21 cellular contexts compared by ENCODE assay signal in genomic region chr4:42706086-42706485, GRCh38. TPM values are rescaled to one million over a fixed set of nuclear protein-coding genes. Genes with fewer than 3 reads are reported as not detected.
DNase-seq lines count a peak whose midpoint lies in the region; ATAC-seq, FAIRE-seq and TF ChIP-seq lines count a peak whose summit lies in the region.
"Had no signal": no experiment of that assay in that cellular context is flagged by ENCODE, and none has a peak within 500 bp of the region (broad histone marks: within the 10 kb centered on the region; RNA-seq: fewer than 3 reads in every experiment).

No MANE protein-coding gene starts in this region.

- CTCF ChIA-PET in HepG2 (lab: Yijun Ruan, JAX; ENCODE audit: low intra/inter-chr PET ratio, low total read pairs): no interaction called here
- CTCF ChIA-PET in K562 (lab: Yijun Ruan, JAX; ENCODE audit: low intra/inter-chr PET ratio): no interaction called here

- H3K4me3 Mint-ChIP-seq in neural progenitor cell: no peak overlapping the region
- H3K4me3 Mint-ChIP-seq: B cell; CD4-positive, CD25-positive, alpha-beta regulatory T cell; CD8-positive, alpha-beta T cell had no signal

- 2% methylated on average over 4 of the region's 4 CpGs for WGBS in HepG2 (ENCODE audit: low lambda C conversion rate)
- WGBS in right lobe of liver (ENCODE audit: insufficient coverage, low coverage, low lambda C conversion rate, missing lambda C conversion rate): 53% methylated on average over 4 of the region's 4 CpGs
- 4% methylated on average over 4 of the region's 4 CpGs for WGBS in K562 (ENCODE audit: insufficient coverage, low coverage, missing lambda C conversion rate)

- peaks cover 2% of the 10 kb centered on the region for H3K27me3 Mint-ChIP-seq in neural progenitor cell (ENCODE audit: insufficient read depth, low read depth)

- H3K27me3 ChIP-seq in HepG2 (ENCODE audit: control insufficient read depth in 1 of 2, insufficient read depth in 2 of 2, low read length in 2 of 2) (no peaks in the 10 kb centered on the region), right lobe of liver (no peaks in the 10 kb centered on the region), K562 (ENCODE audit: control insufficient read depth in 2 of 2, insufficient read depth in 2 of 2, low read length in 2 of 2) (no peaks in the 10 kb centered on the region), neural progenitor cell (no peaks in the 10 kb centered on the region)
- H3K27me3 ChIP-seq: BLaER1 had no signal

- TF ChIP-seq CTCF in HepG2 (CRISPR knock-in tag; IDR thresholded peaks at IDR 0.05) (no peak), right lobe of liver (IDR thresholded peaks at IDR 0.05) (no peak), K562 (IDR thresholded peaks at IDR 0.05 in 2 of 3, conservative IDR thresholded peaks at IDR 0.05 in 1 of 3; ENCODE audit: insufficient read depth in 2 of 3, low read depth in 1 of 3, low read length in 3 of 3) (no peak), neural progenitor cell (IDR thresholded peaks at IDR 0.05) (no peak)

- H3K79me2 ChIP-seq in HepG2 (ENCODE audit: insufficient read depth, low read length) (no peaks in the 10 kb centered on the region), K562 (ENCODE audit: control insufficient read depth, insufficient read depth, low read length) (no peaks in the 10 kb centered on the region), neural progenitor cell (ENCODE audit: low read depth) (no peaks in the 10 kb centered on the region)

- DNase-seq in HepG2 (ENCODE audit: low spot score) (no peak), right lobe of liver (no peak), K562 (ENCODE audit: extremely low read depth in 1 of 4, low spot score in 3 of 4) (no peak), neural progenitor cell (ENCODE audit: low spot score) (no peak), SW 1271 (lab: John Stamatoyannopoulos, UW) (no peak), SKM-1 treated with dmso at 0.1 percent for 144 hours (lab: John Stamatoyannopoulos, UW; ENCODE audit: unreplicated experiment) (no peak)
- DNase-seq: Caco-2; CD4-positive, CD25-positive, alpha-beta regulatory T cell; CD8-positive, alpha-beta T cell; DMS153; DND-41; GOT3; H7; HCEC 1CT had no signal

- TF ChIP-seq RAD21 in HepG2 (CRISPR knock-in tag; IDR thresholded peaks at IDR 0.05) (no peak), K562 (CRISPR knock-in tag; conservative IDR thresholded peaks at IDR 0.05 in 1 of 2, IDR thresholded peaks at IDR 0.05 in 1 of 2) (no peak)

- H2AFZ ChIP-seq in HepG2 (ENCODE audit: low read length) (no peak overlapping the region), K562 (ENCODE audit: low read depth, low read length) (no peak overlapping the region), neural progenitor cell (replicated peaks) (peak overlapping the region; percentile 9)

- no peak for FAIRE-seq in HepG2 (lab: Jason Lieb, UNC)
- no peak for FAIRE-seq in K562 (lab: Jason Lieb, UNC)
- FAIRE-seq: A204.1, G401.6, GM12892 had no signal

- H3F3A ChIP-seq in neural progenitor cell (ENCODE audit: low read depth): no peaks in the 10 kb centered on the region

- no peaks in the 10 kb centered on the region for H3K9me3 ChIP-seq in HepG2 (ENCODE audit: low read length)
- no peaks in the 10 kb centered on the region for H3K9me3 ChIP-seq in right lobe of liver
- H3K9me3 ChIP-seq in K562 (replicated peaks; ENCODE audit: control insufficient read depth, insufficient read depth, low read depth, low read length): no peaks in the 10 kb centered on the region
- H3K9me3 ChIP-seq in neural progenitor cell (ENCODE audit: low read depth): no peaks in the 10 kb centered on the region
- H3K9me3 ChIP-seq: Caco-2 had no signal

- TF ChIP-seq EP300 in HepG2 (IDR thresholded peaks at IDR 0.05; ENCODE audit: low read depth in 2 of 2, low read length in 2 of 2) (no peak), HepG2 (CRISPR knock-in tag; IDR thresholded peaks at IDR 0.05; ENCODE audit: borderline replicate concordance) (no peak), K562 (IDR thresholded peaks at IDR 0.05; ENCODE audit: low read length) (no peak)

- no peak overlapping the region for H3K27ac Mint-ChIP-seq in neural progenitor cell
- H3K27ac Mint-ChIP-seq: B cell; CD4-positive, CD25-positive, alpha-beta regulatory T cell; CD8-positive, alpha-beta T cell had no signal

- H3K36me3 Mint-ChIP-seq in neural progenitor cell: no peaks in the 10 kb centered on the region
- H3K36me3 Mint-ChIP-seq: CD4-positive, CD25-positive, alpha-beta regulatory T cell; CD8-positive, alpha-beta T cell had no signal

- ATAC-seq in HepG2: no peak
- ATAC-seq in right lobe of liver: no peak
- no peak for ATAC-seq in K562
- ATAC-seq: CD8-positive, alpha-beta T cell had no signal

- no peaks in the 10 kb centered on the region for H3K36me3 ChIP-seq in HepG2 (replicated peaks in 1 of 2; ENCODE audit: control insufficient read depth in 1 of 2, insufficient read depth in 2 of 2, low read length in 2 of 2)
- no peaks in the 10 kb centered on the region for H3K36me3 ChIP-seq in right lobe of liver
- H3K36me3 ChIP-seq in K562 (ENCODE audit: control insufficient read depth, insufficient read depth, low read length): no peaks in the 10 kb centered on the region
- H3K36me3 ChIP-seq in neural progenitor cell: no peaks in the 10 kb centered on the region
- H3K36me3 ChIP-seq: BLaER1 had no signal

- H3K27ac ChIP-seq in HepG2 (ENCODE audit: extremely low read length, insufficient read depth, low read length): no peak overlapping the region
- H3K27ac ChIP-seq in right lobe of liver: no peak overlapping the region
- no peak overlapping the region for H3K27ac ChIP-seq in K562 (ENCODE audit: extremely low read depth, low read depth, low read length)
- H3K27ac ChIP-seq in neural progenitor cell: no peak overlapping the region
- H3K27ac ChIP-seq: 22Rv1, BLaER1, C4-2B had no signal

- BruUV-seq in HepG2 (replicated peaks; lab: Mats Ljungman, UMichigan) (no TSS peak), K562 (replicated peaks; lab: Mats Ljungman, UMichigan) (no TSS peak)

- H3K4me2 ChIP-seq in HepG2 (ENCODE audit: low read depth, low read length) (no peak overlapping the region), K562 (ENCODE audit: insufficient read depth, low read length) (no peak overlapping the region), neural progenitor cell (no peak overlapping the region)
- H3K4me2 ChIP-seq: BLaER1 had no signal

- H3K4me1 Mint-ChIP-seq in neural progenitor cell: peaks cover 13% of the 10 kb centered on the region
- H3K4me1 Mint-ChIP-seq: B cell had no signal

- in situ Hi-C loops in HepG2 (cut with HindIII; ENCODE audit: extremely low pct_ligation_motif_present, low pct_unique_long_range_greater_than_20kb) (no loop called here), K562 (cut with MboI) (no loop called here)

- no peaks in the 10 kb centered on the region for H4K20me1 ChIP-seq in HepG2 (ENCODE audit: insufficient read depth, low read length)
- no peaks in the 10 kb centered on the region for H4K20me1 ChIP-seq in K562 (replicated peaks; ENCODE audit: control insufficient read depth, insufficient read depth, low read length)
- H4K20me1 ChIP-seq in neural progenitor cell (ENCODE audit: low read depth): no peaks in the 10 kb centered on the region
- H4K20me1 ChIP-seq: BLaER1 had no signal

- H3K9me3 Mint-ChIP-seq in neural progenitor cell: peaks cover 4% of the 10 kb centered on the region
- H3K9me3 Mint-ChIP-seq: CD8-positive, alpha-beta T cell had no signal

- H3K4me1 ChIP-seq in HepG2 (ENCODE audit: insufficient read depth, low read length): no peaks in the 10 kb centered on the region
- H3K4me1 ChIP-seq in right lobe of liver: no peaks in the 10 kb centered on the region
- H3K4me1 ChIP-seq in K562 (replicated peaks in 1 of 2; ENCODE audit: control insufficient read depth in 2 of 2, insufficient read depth in 2 of 2, low read length in 2 of 2): no peaks in the 10 kb centered on the region
- peaks cover 8% of the 10 kb centered on the region for H3K4me1 ChIP-seq in neural progenitor cell
- H3K4me1 ChIP-seq: BLaER1 had no signal

- no peak for TF ChIP-seq POLR2A in HepG2 (IDR thresholded peaks at IDR 0.05; ENCODE audit: insufficient read depth in 1 of 2, low read depth in 2 of 2, low read length in 2 of 2)
- TF ChIP-seq POLR2A in right lobe of liver (IDR thresholded peaks at IDR 0.05): no peak
- TF ChIP-seq POLR2A in K562 (conservative IDR thresholded peaks at IDR 0.05): no peak

- no peak overlapping the region for H3K9ac ChIP-seq in HepG2 (ENCODE audit: insufficient read depth, low read depth, low read length)
- H3K9ac ChIP-seq in K562 (ENCODE audit: insufficient read depth in 1 of 2, low read depth in 2 of 2, low read length in 2 of 2): no peak overlapping the region
- H3K9ac ChIP-seq in neural progenitor cell: no peak overlapping the region
- H3K9ac ChIP-seq: BLaER1 had no signal

- POLR2A ChIA-PET in HepG2 (lab: Yijun Ruan, JAX): no interaction called here
- POLR2A ChIA-PET in K562 (lab: Yijun Ruan, JAX): no interaction called here

- no peaks in the 10 kb centered on the region for H3K9me1 ChIP-seq in K562 (ENCODE audit: control insufficient read depth, insufficient read depth, low read length)

- intact Hi-C loops in HepG2 (cut with micrococcal nuclease; ENCODE audit: unreplicated experiment) (no loop called here), right lobe of liver (cut with DNase I) (no loop called here), K562 (cut with micrococcal nuclease) (no loop called here)

- H3K4me3 ChIP-seq in HepG2 (replicated peaks in 1 of 3; ENCODE audit: insufficient read depth in 1 of 3, low read depth in 2 of 3, low read length in 3 of 3) (no peak overlapping the region), right lobe of liver (no peak overlapping the region), K562 (no peak overlapping the region), neural progenitor cell (no peak overlapping the region)
- H3K4me3 ChIP-seq: BLaER1 had no signal

RNA-seq across cellular contexts. Expression of gene ATP8A1, which starts 49.2 kb away (rescaled TPM):
- total RNA-seq in HepG2 (2016; rRNA removed; fragmentation: Illumina TruSeq; extraction: Trizol) (4.8 and 6.2 TPM in 2 replicates), right lobe of liver (1 to 10 TPM; 1.0 to 3.4 (median 1.9) TPM), K562 (2014; rRNA removed) (under 0.01 and 0.05 TPM in 2 replicates), K562 (2014; rRNA removed; fragmentation: Illumina TruSeq; extraction: Trizol) (0.03 and 0.07 TPM in 2 replicates), K562 (2015; rRNA removed; fragmentation: Illumina TruSeq; extraction: Trizol) (0.07 and 0.08 TPM in 2 replicates), K562 (2021) (0.11 and 0.38 TPM in 2 replicates), neural progenitor cell (ENCODE audit: low replicate concordance) (27.6 and 46.1 TPM in 2 replicates)
- total RNA-seq in HepG2 (2016; cell fraction: cytosol; rRNA removed; fragmentation: Illumina TruSeq; extraction: Trizol; ENCODE audit: low read depth): 1.1 TPM in 2 replicates
- total RNA-seq in HepG2 (2016; cell fraction: insoluble cytoplasmic fraction; rRNA removed; fragmentation: Illumina TruSeq; extraction: Trizol): 2.5 and 5.3 TPM in 2 replicates
- 1.4 and 1.5 TPM in 2 replicates for total RNA-seq in HepG2 (2016; cell fraction: membrane; rRNA removed; fragmentation: Illumina TruSeq; extraction: Trizol)
- 21.5 and 21.6 TPM in 2 replicates for total RNA-seq in HepG2 (2016; cell fraction: nucleus; rRNA removed; fragmentation: Illumina TruSeq; extraction: Trizol)
- polyA plus RNA-seq in HepG2 (2011; rRNA removed) (1.7 and 2.2 TPM in 2 replicates), K562 (2011; rRNA removed) (0.01 and 0.29 TPM in 2 replicates), K562 (2014; fragmentation: Illumina TruSeq; extraction: Trizol) (0.03 and 0.07 TPM in 2 replicates), K562 (2014; fragmentation: Nextera tagmentation; extraction: Ambion mirVana) (under 1 TPM in 1 of 2 experiments, not detected in 1; 0.07 TPM), K562 (2014; rRNA removed) (0.05 TPM in 1 of 2 replicates, not detected in the other)
- polyA plus RNA-seq in HepG2 (2011; cell fraction: cytosol; rRNA removed): 0.27 and 0.77 TPM in 2 replicates
- polyA plus RNA-seq in HepG2 (2011; cell fraction: nucleus; rRNA removed): 4.0 and 8.0 TPM in 2 replicates
- polyA plus RNA-seq in HepG2 (2012): 1.9 and 3.0 TPM in 2 replicates
- 0.10 and 0.37 TPM in 2 replicates for polyA plus RNA-seq in HepG2 (2016; cell fraction: cytosol; fragmentation: Illumina TruSeq; extraction: Trizol; ENCODE audit: low read depth)
- 1.2 and 2.5 TPM in 2 replicates for polyA plus RNA-seq in HepG2 (2016; cell fraction: insoluble cytoplasmic fraction; fragmentation: Illumina TruSeq; extraction: Trizol; ENCODE audit: low read depth)
- 0.23 and 0.33 TPM in 2 replicates for polyA plus RNA-seq in HepG2 (2016; cell fraction: membrane; fragmentation: Illumina TruSeq; extraction: Trizol; ENCODE audit: low read depth)
- 12.3 and 13.7 TPM in 2 replicates for polyA plus RNA-seq in HepG2 (2016; cell fraction: nucleus; fragmentation: Illumina TruSeq; extraction: Trizol; ENCODE audit: insufficient read depth, low read depth)
- 1.8 and 1.9 TPM in 2 replicates for polyA minus RNA-seq in HepG2 (2011; rRNA and poly(A)+ RNA removed; ENCODE audit: low replicate concordance)
- polyA minus RNA-seq in HepG2 (2011; cell fraction: cytosol; rRNA and poly(A)+ RNA removed): 1.5 and 2.2 TPM in 2 replicates
- 32.2 and 38.3 TPM in 2 replicates for polyA minus RNA-seq in HepG2 (2011; cell fraction: nucleus; rRNA and poly(A)+ RNA removed)
- total RNA-seq in K562 (2011; cell fraction: chromatin; rRNA removed; ENCODE audit: low replicate concordance): 0.05 and 1.1 TPM in 2 replicates
- 0.33 and 0.53 TPM in 2 replicates for total RNA-seq in K562 (2011; cell fraction: nucleolus; rRNA removed)
- total RNA-seq in K562 (2011; cell fraction: nucleoplasm; rRNA removed): 0.07 and 0.69 TPM in 2 replicates
- 0.03 TPM in 1 of 2 replicates, not detected in the other for polyA plus RNA-seq in K562 (2011; cell fraction: cytosol; rRNA removed)
- polyA plus RNA-seq in K562 (2011; cell fraction: nucleus; rRNA removed): 0.03 and 0.28 TPM in 2 replicates
- polyA plus RNA-seq in K562 (2012): 0.10 and 0.19 TPM in 2 replicates
- polyA minus RNA-seq in K562 (2011; rRNA and poly(A)+ RNA removed): 0.06 and 0.35 TPM in 2 replicates
- polyA minus RNA-seq in K562 (2011; cell fraction: cytosol; rRNA and poly(A)+ RNA removed): 0.19 TPM in 1 of 2 replicates, not detected in the other
- polyA minus RNA-seq in K562 (2011; cell fraction: nucleus; rRNA and poly(A)+ RNA removed): 0.11 and 0.40 TPM in 2 replicates

Comparison
In these comparisons a context has a peak if more than half of its experiments do, and no peak if none do; other contexts are left out.
1. Of the 241 proteins assayed by ChIP-seq in both HepG2 and K562: peak only in HepG2: none; only in K562: NFIC; in both: none; in neither: 240.